ENCODE assay signal across 1 cellular context in genomic region chr16:51155199-51155607, GRCh38.
TF ChIP-seq lines count a peak whose summit lies in the region.

No MANE protein-coding gene starts in this region.

TF ChIP-seq in HEK293, 187 proteins besides CTCF, POLR2A, EP300 and RAD21 (continued from another document):
- no peak for TF ChIP-seq ZNF280D (tag by site-specific recombination; IDR thresholded peaks at IDR 0.05)
- no peak for TF ChIP-seq ZNF23 (tag by site-specific recombination; IDR thresholded peaks at IDR 0.05; ENCODE audit: borderline replicate concordance)
- TF ChIP-seq ZNF366 (tag by site-specific recombination; conservative IDR thresholded peaks at IDR 0.05): no peak
- TF ChIP-seq REST (tag by site-specific recombination; IDR thresholded peaks at IDR 0.05): no peak
- no peak for TF ChIP-seq KLF7 (tag by site-specific recombination; IDR thresholded peaks at IDR 0.05; ENCODE audit: borderline replicate concordance)
- no peak for TF ChIP-seq ZNF558 (tag by site-specific recombination; IDR thresholded peaks at IDR 0.05)
- no peak for TF ChIP-seq ZNF704 (tag by site-specific recombination; IDR thresholded peaks at IDR 0.05)
- TF ChIP-seq ZNF18 (tag by site-specific recombination; IDR thresholded peaks at IDR 0.05): no peak
- no peak for TF ChIP-seq ZNF19 (tag by site-specific recombination; IDR thresholded peaks at IDR 0.05; ENCODE audit: low read depth)
- TF ChIP-seq BCL6B (tag by site-specific recombination; IDR thresholded peaks at IDR 0.05): no peak
- no peak for TF ChIP-seq MYNN (tag by site-specific recombination; IDR thresholded peaks at IDR 0.05; ENCODE audit: borderline replicate concordance)
- TF ChIP-seq SP2 (tag by site-specific recombination; IDR thresholded peaks at IDR 0.05): peak; percentile 38; the same call in 1 of the 2 replicates
TF ChIP-seq in HEK293: peak in this region for 15.
